In genomic region chr16:1169285-1170075, GRCh38 we compare ENCODE assay signal across 20 cellular contexts. TPM values are rescaled to one million over a fixed set of nuclear protein-coding genes. Genes with fewer than 3 reads are reported as not detected.
DNase-seq lines count a peak whose midpoint lies in the region; ATAC-seq and TF ChIP-seq lines count a peak whose summit lies in the region.
"Had no signal": no experiment of that assay in that cellular context is flagged by ENCODE, and none has a peak within 500 bp of the region (broad histone marks: within the 10 kb centered on the region; RNA-seq: fewer than 3 reads in every experiment).

No MANE protein-coding gene starts in this region.

- H3K27me3 ChIP-seq in right atrium auricular region (no peaks in the 10 kb centered on the region), heart right ventricle (peaks cover 0 to 36% (median 23%) of the 10 kb centered on the region in 7 donors), osteoblast (ENCODE audit: insufficient read depth, low read length) (peaks cover 24% of the 10 kb centered on the region), uterus (no peaks in the 10 kb centered on the region)
- H3K27me3 ChIP-seq in CD8-positive, alpha-beta T cell (ENCODE audit: insufficient read depth, low read length): no peaks in the 10 kb centered on the region
- H3K27me3 ChIP-seq: ascending aorta, thyroid gland had no signal

- POLR2A ChIA-PET in CD8-positive, alpha-beta T cell (lab: Charles Lee): no interaction called here

- intact Hi-C loops in Right ventricle myocardium inferior (cut with DNase I): no loop called here
- intact Hi-C loops in heart right ventricle (cut with DNase I): no loop called here
- intact Hi-C loops in uterus (cut with DNase I; ENCODE audit: low total_unique reads): no loop called here
- intact Hi-C loops in CD8-positive, alpha-beta T cell (cut with DNase I, micrococcal nuclease): no loop called here

- CTCF ChIA-PET in CD8-positive, alpha-beta T cell (lab: Charles Lee): no interaction called here

- H3K4me3 ChIP-seq in right atrium auricular region: no peak overlapping the region
- no peak overlapping the region for H3K4me3 ChIP-seq in heart right ventricle
- no peak overlapping the region for H3K4me3 ChIP-seq in osteoblast (ENCODE audit: insufficient read depth, low read length)
- H3K4me3 ChIP-seq in uterus: peak overlapping the region in 1 of 2 donors; percentile 14
- H3K4me3 ChIP-seq in CD8-positive, alpha-beta T cell (ENCODE audit: low read depth, low read length): no peak overlapping the region
- H3K4me3 ChIP-seq: thyroid gland had no signal

- DNase-seq in Right ventricle myocardium inferior (ENCODE audit: missing footprints) (no peak), right atrium auricular region (ENCODE audit: low spot score) (no peak), heart right ventricle (peak in 1 of 2 donors; percentile 57), osteoblast (ENCODE audit: insufficient read length, low spot score, missing footprints) (peak; percentile 93), uterus (peak; percentile 68 to 84), NCI-H1417 treated with DMSO at 0.1 percent for 48 hours (lab: John Stamatoyannopoulos, UW) (no peak)
- no peak for DNase-seq in CD8-positive, alpha-beta T cell
- DNase-seq: 8988T; activated CD4-positive, alpha-beta T cell treated with anti-CD3 and anti-CD28 coated beads for 48 hours; activated naive CD4-positive, alpha-beta T cell; DMS153; islet precursor cell; NCI-H1694; small intestine; thyroid gland had no signal

- no peak overlapping the region for H3K27ac Mint-ChIP-seq in CD8-positive, alpha-beta T cell

- H3K9me3 ChIP-seq in right atrium auricular region (no peaks in the 10 kb centered on the region), heart right ventricle (no peaks in the 10 kb centered on the region), osteoblast (ENCODE audit: low read depth, low read length) (no peaks in the 10 kb centered on the region), uterus (no peaks in the 10 kb centered on the region)
- H3K9me3 ChIP-seq in CD8-positive, alpha-beta T cell (ENCODE audit: low read length): no peaks in the 10 kb centered on the region
- H3K9me3 ChIP-seq: ascending aorta, thyroid gland had no signal

- H4K20me1 ChIP-seq in osteoblast (ENCODE audit: insufficient read depth, low read length): no peaks in the 10 kb centered on the region

- TF ChIP-seq POLR2A in uterus (IDR thresholded peaks at IDR 0.05): peak; percentile 45 to 48

- WGBS in heart right ventricle, 2 donors: 54 to 55% methylated on average over 45 of the region's 45 CpGs

- ATAC-seq in Right ventricle myocardium inferior: peak; percentile 32
- peak in 7 of 8 donors; percentile 18 to 72 (median 44) for ATAC-seq in heart right ventricle
- ATAC-seq in CD8-positive, alpha-beta T cell: no peak
- ATAC-seq in esophagus mucosa: no peak

- TF ChIP-seq CTCF in right atrium auricular region (IDR thresholded peaks at IDR 0.05) (no peak), heart right ventricle (IDR thresholded peaks at IDR 0.05) (no peak), osteoblast (IDR thresholded peaks at IDR 0.05; ENCODE audit: extremely low read depth, low read depth, low read length) (no peak), uterus (IDR thresholded peaks at IDR 0.05) (peak in 2 of 4 experiments; percentile 4 to 25)
- TF ChIP-seq CTCF in CD8-positive, alpha-beta T cell (IDR thresholded peaks at IDR 0.05): no peak

- H3K4me1 ChIP-seq in right atrium auricular region: no peaks in the 10 kb centered on the region
- peaks cover 0 to 7% (median 0%) of the 10 kb centered on the region in 9 donors for H3K4me1 ChIP-seq in heart right ventricle
- no peaks in the 10 kb centered on the region for H3K4me1 ChIP-seq in osteoblast (ENCODE audit: insufficient read depth, low read length)
- H3K4me1 ChIP-seq in uterus: peaks cover 11 to 26% of the 10 kb centered on the region in 2 donors
- no peaks in the 10 kb centered on the region for H3K4me1 ChIP-seq in CD8-positive, alpha-beta T cell (ENCODE audit: insufficient read depth, low read length)
- H3K4me1 ChIP-seq: thyroid gland had no signal

- no peaks in the 10 kb centered on the region for H3K9me3 Mint-ChIP-seq in CD8-positive, alpha-beta T cell

- H3K4me2 ChIP-seq in osteoblast (ENCODE audit: insufficient read depth, low read length): no peak overlapping the region

- no peaks in the 10 kb centered on the region for H3K36me3 ChIP-seq in right atrium auricular region
- no peaks in the 10 kb centered on the region for H3K36me3 ChIP-seq in heart right ventricle
- no peaks in the 10 kb centered on the region for H3K36me3 ChIP-seq in osteoblast (ENCODE audit: insufficient read depth, low read length)
- no peaks in the 10 kb centered on the region for H3K36me3 ChIP-seq in uterus
- no peaks in the 10 kb centered on the region for H3K36me3 ChIP-seq in CD8-positive, alpha-beta T cell (ENCODE audit: insufficient read depth, low read length)
- H3K36me3 ChIP-seq: ascending aorta, thyroid gland had no signal

- no peaks in the 10 kb centered on the region for H3K4me1 Mint-ChIP-seq in CD8-positive, alpha-beta T cell (ENCODE audit: low read depth)

- no peak overlapping the region for H3K27ac ChIP-seq in right atrium auricular region
- peak overlapping the region in 6 of 10 donors; percentile 1 to 56 (median 28) for H3K27ac ChIP-seq in heart right ventricle
- no peak overlapping the region for H3K27ac ChIP-seq in osteoblast (ENCODE audit: low read depth, low read length)
- H3K27ac ChIP-seq in uterus: peak overlapping the region; percentile 83 to 97
- H3K27ac ChIP-seq in CD8-positive, alpha-beta T cell (ENCODE audit: low read depth, low read length): no peak overlapping the region
- H3K27ac ChIP-seq: C4-2B, epithelial cell of prostate, RWPE1, thyroid gland had no signal

- no peak overlapping the region for H2AFZ ChIP-seq in osteoblast (ENCODE audit: low read length)

- no peaks in the 10 kb centered on the region for H3K27me3 Mint-ChIP-seq in CD8-positive, alpha-beta T cell (ENCODE audit: low read depth)

- no peak overlapping the region for H3K4me3 Mint-ChIP-seq in CD8-positive, alpha-beta T cell

- no peaks in the 10 kb centered on the region for H3K79me2 ChIP-seq in osteoblast (ENCODE audit: insufficient read depth, low read length)

- H3K36me3 Mint-ChIP-seq in CD8-positive, alpha-beta T cell: no peaks in the 10 kb centered on the region

RNA-seq across cellular contexts. Expression of gene CACNA1H, which starts 16.6 kb away (rescaled TPM):
- 6.0 TPM for total RNA-seq in Right ventricle myocardium inferior
- 1 to 10 TPM; 7.0 to 9.4 TPM for total RNA-seq in right atrium auricular region
- total RNA-seq in heart right ventricle: 1 to 10 TPM; 1.7 to 6.0 (median 2.2) TPM
- polyA plus RNA-seq in heart right ventricle: 1 to 10 TPM; 7.1 to 8.7 TPM
- total RNA-seq in osteoblast: under 0.01 TPM in 2 replicates
- total RNA-seq in uterus: 10 to 100 TPM in 3 of 4 donors, 1 to 10 TPM in 1; 6.8 to 94.5 (median 27.6) TPM
- 1 to 10 TPM; 1.5 to 1.9 TPM for total RNA-seq in CD8-positive, alpha-beta T cell
- 1.1 TPM for total RNA-seq in esophagus mucosa

RNA-seq across cellular contexts. Expression of gene TPSG1, which starts 55.6 kb away (rescaled TPM):
- total RNA-seq in Right ventricle myocardium inferior: 0.30 TPM
- total RNA-seq in right atrium auricular region: not detected
- total RNA-seq in heart right ventricle: under 1 TPM in 1 of 10 donors, not detected in 9; 0.37 TPM
- polyA plus RNA-seq in heart right ventricle: under 1 TPM in 1 of 2 donors, not detected in 1; 0.06 TPM
- total RNA-seq in osteoblast: not detected in 2 replicates
- 1 to 10 TPM in 1 of 4 donors, not detected in 3; 1.5 TPM for total RNA-seq in uterus
- total RNA-seq in CD8-positive, alpha-beta T cell: not detected
- 0.24 TPM for total RNA-seq in esophagus mucosa
- total RNA-seq: ascending aorta, thyroid gland had no signal

Comparison
In these comparisons a context has a peak if more than half of its experiments do, and no peak if none do; other contexts are left out.
1. H3K27ac ChIP-seq: peak in heart right ventricle (6 of 10) and uterus (2 of 2); none in right atrium auricular region (0 of 2), osteoblast (single experiment) and CD8-positive, alpha-beta T cell (single experiment).
2. ATAC-seq: peak in Right ventricle myocardium inferior (single experiment) and heart right ventricle (7 of 8); none in CD8-positive, alpha-beta T cell (single experiment) and esophagus mucosa (single experiment).
3. DNase-seq: peak in osteoblast (single experiment) and uterus (2 of 2); none in Right ventricle myocardium inferior (single experiment), right atrium auricular region (single experiment), NCI-H1417 treated with DMSO at 0.1 percent for 48 hours (single experiment) and CD8-positive, alpha-beta T cell (0 of 7).